Comparison of ENCODE assay signal across 26 cellular contexts in genomic region chr9:4588721-4589120, GRCh38.
"Had no signal": no experiment of that assay in that cellular context is flagged by ENCODE, and none has a peak within 500 bp of the region (broad histone marks: within the 10 kb centered on the region; RNA-seq: fewer than 3 reads in every experiment).

No MANE protein-coding gene starts in this region.

- H3K4me1 ChIP-seq: colonic mucosa, parathyroid adenoma, uterus had no signal

- H3K36me3 Mint-ChIP-seq: memory B cell; natural killer cell; stimulated activated memory B cell treated with anti-CD40 and anti-IgM and Interleukin-4, amounts not matched to agents 10 μg/mL and 1 μg/mL and 100 μg/mL, for 72 hours had no signal

- DNase-seq: caudate nucleus; colonic mucosa; effector memory CD4-positive, alpha-beta T cell; gastrocnemius medialis; head of caudate nucleus; islet precursor cell; kidney glomerular epithelial cell; natural killer cell; right cardiac atrium; sigmoid colon; stimulated activated CD4-positive, alpha-beta T cell treated with anti-CD3 and anti-CD28 coated beads, Interleukin-2, amount 100 ng/mL, for 24 hours; stimulated activated CD4-positive, alpha-beta T cell treated with anti-CD3 and anti-CD28 coated beads, Interleukin-4, amount 100 ng/mL, for 4 hours; transverse colon; upper lobe of right lung; uterus had no signal

- H3K4me2 ChIP-seq: hepatocyte had no signal

- H3K36me3 ChIP-seq: colonic mucosa, gastrocnemius medialis, neutrophil, prostate gland, thoracic aorta, transverse colon, upper lobe of right lung, uterus had no signal

- H3K9me3 ChIP-seq: colonic mucosa, gastrocnemius medialis, neutrophil, prostate gland, sigmoid colon, thoracic aorta, transverse colon, upper lobe of right lung, uterus had no signal

- H3K79me2 ChIP-seq: hepatocyte, parathyroid adenoma had no signal

- H2AFZ ChIP-seq: hepatocyte, parathyroid adenoma had no signal

- H3K27ac Mint-ChIP-seq: dendritic cell treated with granulocyte-macrophage colony-stimulating factor and Interleukin-4, amounts not matched to agents 40 ng/mL and 50 ng/mL, for 4 days; memory B cell; natural killer cell; stimulated activated memory B cell treated with anti-CD40 and anti-IgM and Interleukin-4, amounts not matched to agents 10 μg/mL and 1 μg/mL and 100 μg/mL, for 72 hours; stimulated activated naive CD8-positive, alpha-beta T cell treated with anti-CD3 and anti-CD28 coated beads, Interleukin-15, Interleukin-2, amounts not matched to agents 100 ng/mL and 50 ng/mL, for 24 hours had no signal

- ATAC-seq: gastrocnemius medialis; natural killer cell; stimulated activated memory B cell treated with anti-CD40 and anti-IgM and Interleukin-4, amounts not matched to agents 10 μg/mL and 1 μg/mL and 100 μg/mL, for 72 hours; upper lobe of right lung had no signal

- H3K27ac ChIP-seq: colonic mucosa, gastrocnemius medialis, hepatocyte, neutrophil, parathyroid adenoma, prostate gland, thoracic aorta, upper lobe of right lung, uterus had no signal

- H3K4me3 Mint-ChIP-seq: dendritic cell treated with granulocyte-macrophage colony-stimulating factor and Interleukin-4, amounts not matched to agents 40 ng/mL and 50 ng/mL, for 4 days; memory B cell; natural killer cell; stimulated activated memory B cell treated with anti-CD40 and anti-IgM and Interleukin-4, amounts not matched to agents 10 μg/mL and 1 μg/mL and 100 μg/mL, for 72 hours; stimulated activated naive CD8-positive, alpha-beta T cell treated with anti-CD3 and anti-CD28 coated beads, Interleukin-15, Interleukin-2, amounts not matched to agents 100 ng/mL and 50 ng/mL, for 24 hours had no signal

- H3K27me3 Mint-ChIP-seq: stimulated activated naive CD8-positive, alpha-beta T cell treated with anti-CD3 and anti-CD28 coated beads, Interleukin-15, Interleukin-2, amounts not matched to agents 100 ng/mL and 50 ng/mL, for 24 hours had no signal

- H3K27me3 ChIP-seq: colonic mucosa, gastrocnemius medialis, hepatocyte, sigmoid colon, transverse colon, upper lobe of right lung, uterus had no signal

- H3K4me1 Mint-ChIP-seq: memory B cell; natural killer cell; stimulated activated memory B cell treated with anti-CD40 and anti-IgM and Interleukin-4, amounts not matched to agents 10 μg/mL and 1 μg/mL and 100 μg/mL, for 72 hours had no signal

- H3K9ac ChIP-seq: parathyroid adenoma had no signal

- FAIRE-seq: endometrium had no signal

- H3K4me3 ChIP-seq: colonic mucosa, gastrocnemius medialis, hepatocyte, lung, prostate gland, sigmoid colon, thoracic aorta, transverse colon, upper lobe of right lung, uterus had no signal

- H3K9me3 Mint-ChIP-seq: dendritic cell treated with granulocyte-macrophage colony-stimulating factor and Interleukin-4, amounts not matched to agents 40 ng/mL and 50 ng/mL, for 4 days; memory B cell; natural killer cell; stimulated activated memory B cell treated with anti-CD40 and anti-IgM and Interleukin-4, amounts not matched to agents 10 μg/mL and 1 μg/mL and 100 μg/mL, for 72 hours; stimulated activated naive CD8-positive, alpha-beta T cell treated with anti-CD3 and anti-CD28 coated beads, Interleukin-15, Interleukin-2, amounts not matched to agents 100 ng/mL and 50 ng/mL, for 24 hours had no signal
